Comparison of ENCODE assay signal across 1 cellular context in the genomic region with DNA sequence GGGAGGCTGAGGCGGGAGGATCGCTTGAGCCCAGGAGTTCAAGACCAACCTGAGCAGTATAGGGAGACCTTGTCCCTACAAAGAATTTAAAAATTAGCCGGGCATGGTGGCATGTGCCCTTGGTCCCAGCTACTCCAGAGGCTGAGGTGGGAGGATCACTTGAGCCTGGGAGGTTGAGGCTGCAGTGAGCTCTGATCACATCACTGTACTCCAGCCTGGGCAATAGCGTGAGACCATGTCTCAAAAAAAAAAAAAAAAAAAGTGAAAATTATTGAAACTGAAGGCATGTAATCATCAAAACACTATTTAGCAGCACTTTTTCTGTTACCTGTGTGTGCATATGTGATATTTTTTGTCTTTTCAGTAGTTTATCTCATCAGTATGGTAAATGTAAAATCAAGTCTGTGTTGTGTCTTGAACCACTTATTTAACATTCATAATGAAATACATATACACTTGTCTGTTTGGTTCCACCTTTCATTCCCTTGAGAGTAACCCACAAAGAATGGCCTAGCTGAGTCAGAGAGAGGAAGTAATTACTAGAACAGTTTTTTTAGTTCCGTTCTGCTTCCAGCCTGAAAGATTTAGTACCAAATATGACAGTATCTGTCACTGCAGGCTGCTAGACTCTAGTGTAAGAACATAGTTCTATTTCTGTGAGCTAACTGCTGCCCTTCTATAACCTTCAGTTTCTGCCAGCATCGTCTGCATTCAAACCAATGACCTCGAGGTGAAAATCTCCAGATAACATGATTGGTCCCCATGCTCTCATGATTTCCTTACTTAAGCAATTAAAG.
A peak's percentile ranks its signal among the peaks of the same experiment; 100 is the strongest.
TF ChIP-seq lines count a peak whose summit lies in the region.

No MANE protein-coding gene starts in this region.

TF ChIP-seq in K562, 482 proteins besides CTCF, POLR2A, EP300 and RAD21 (continued from another document and continues in another):
- TF ChIP-seq, protein P1, sequence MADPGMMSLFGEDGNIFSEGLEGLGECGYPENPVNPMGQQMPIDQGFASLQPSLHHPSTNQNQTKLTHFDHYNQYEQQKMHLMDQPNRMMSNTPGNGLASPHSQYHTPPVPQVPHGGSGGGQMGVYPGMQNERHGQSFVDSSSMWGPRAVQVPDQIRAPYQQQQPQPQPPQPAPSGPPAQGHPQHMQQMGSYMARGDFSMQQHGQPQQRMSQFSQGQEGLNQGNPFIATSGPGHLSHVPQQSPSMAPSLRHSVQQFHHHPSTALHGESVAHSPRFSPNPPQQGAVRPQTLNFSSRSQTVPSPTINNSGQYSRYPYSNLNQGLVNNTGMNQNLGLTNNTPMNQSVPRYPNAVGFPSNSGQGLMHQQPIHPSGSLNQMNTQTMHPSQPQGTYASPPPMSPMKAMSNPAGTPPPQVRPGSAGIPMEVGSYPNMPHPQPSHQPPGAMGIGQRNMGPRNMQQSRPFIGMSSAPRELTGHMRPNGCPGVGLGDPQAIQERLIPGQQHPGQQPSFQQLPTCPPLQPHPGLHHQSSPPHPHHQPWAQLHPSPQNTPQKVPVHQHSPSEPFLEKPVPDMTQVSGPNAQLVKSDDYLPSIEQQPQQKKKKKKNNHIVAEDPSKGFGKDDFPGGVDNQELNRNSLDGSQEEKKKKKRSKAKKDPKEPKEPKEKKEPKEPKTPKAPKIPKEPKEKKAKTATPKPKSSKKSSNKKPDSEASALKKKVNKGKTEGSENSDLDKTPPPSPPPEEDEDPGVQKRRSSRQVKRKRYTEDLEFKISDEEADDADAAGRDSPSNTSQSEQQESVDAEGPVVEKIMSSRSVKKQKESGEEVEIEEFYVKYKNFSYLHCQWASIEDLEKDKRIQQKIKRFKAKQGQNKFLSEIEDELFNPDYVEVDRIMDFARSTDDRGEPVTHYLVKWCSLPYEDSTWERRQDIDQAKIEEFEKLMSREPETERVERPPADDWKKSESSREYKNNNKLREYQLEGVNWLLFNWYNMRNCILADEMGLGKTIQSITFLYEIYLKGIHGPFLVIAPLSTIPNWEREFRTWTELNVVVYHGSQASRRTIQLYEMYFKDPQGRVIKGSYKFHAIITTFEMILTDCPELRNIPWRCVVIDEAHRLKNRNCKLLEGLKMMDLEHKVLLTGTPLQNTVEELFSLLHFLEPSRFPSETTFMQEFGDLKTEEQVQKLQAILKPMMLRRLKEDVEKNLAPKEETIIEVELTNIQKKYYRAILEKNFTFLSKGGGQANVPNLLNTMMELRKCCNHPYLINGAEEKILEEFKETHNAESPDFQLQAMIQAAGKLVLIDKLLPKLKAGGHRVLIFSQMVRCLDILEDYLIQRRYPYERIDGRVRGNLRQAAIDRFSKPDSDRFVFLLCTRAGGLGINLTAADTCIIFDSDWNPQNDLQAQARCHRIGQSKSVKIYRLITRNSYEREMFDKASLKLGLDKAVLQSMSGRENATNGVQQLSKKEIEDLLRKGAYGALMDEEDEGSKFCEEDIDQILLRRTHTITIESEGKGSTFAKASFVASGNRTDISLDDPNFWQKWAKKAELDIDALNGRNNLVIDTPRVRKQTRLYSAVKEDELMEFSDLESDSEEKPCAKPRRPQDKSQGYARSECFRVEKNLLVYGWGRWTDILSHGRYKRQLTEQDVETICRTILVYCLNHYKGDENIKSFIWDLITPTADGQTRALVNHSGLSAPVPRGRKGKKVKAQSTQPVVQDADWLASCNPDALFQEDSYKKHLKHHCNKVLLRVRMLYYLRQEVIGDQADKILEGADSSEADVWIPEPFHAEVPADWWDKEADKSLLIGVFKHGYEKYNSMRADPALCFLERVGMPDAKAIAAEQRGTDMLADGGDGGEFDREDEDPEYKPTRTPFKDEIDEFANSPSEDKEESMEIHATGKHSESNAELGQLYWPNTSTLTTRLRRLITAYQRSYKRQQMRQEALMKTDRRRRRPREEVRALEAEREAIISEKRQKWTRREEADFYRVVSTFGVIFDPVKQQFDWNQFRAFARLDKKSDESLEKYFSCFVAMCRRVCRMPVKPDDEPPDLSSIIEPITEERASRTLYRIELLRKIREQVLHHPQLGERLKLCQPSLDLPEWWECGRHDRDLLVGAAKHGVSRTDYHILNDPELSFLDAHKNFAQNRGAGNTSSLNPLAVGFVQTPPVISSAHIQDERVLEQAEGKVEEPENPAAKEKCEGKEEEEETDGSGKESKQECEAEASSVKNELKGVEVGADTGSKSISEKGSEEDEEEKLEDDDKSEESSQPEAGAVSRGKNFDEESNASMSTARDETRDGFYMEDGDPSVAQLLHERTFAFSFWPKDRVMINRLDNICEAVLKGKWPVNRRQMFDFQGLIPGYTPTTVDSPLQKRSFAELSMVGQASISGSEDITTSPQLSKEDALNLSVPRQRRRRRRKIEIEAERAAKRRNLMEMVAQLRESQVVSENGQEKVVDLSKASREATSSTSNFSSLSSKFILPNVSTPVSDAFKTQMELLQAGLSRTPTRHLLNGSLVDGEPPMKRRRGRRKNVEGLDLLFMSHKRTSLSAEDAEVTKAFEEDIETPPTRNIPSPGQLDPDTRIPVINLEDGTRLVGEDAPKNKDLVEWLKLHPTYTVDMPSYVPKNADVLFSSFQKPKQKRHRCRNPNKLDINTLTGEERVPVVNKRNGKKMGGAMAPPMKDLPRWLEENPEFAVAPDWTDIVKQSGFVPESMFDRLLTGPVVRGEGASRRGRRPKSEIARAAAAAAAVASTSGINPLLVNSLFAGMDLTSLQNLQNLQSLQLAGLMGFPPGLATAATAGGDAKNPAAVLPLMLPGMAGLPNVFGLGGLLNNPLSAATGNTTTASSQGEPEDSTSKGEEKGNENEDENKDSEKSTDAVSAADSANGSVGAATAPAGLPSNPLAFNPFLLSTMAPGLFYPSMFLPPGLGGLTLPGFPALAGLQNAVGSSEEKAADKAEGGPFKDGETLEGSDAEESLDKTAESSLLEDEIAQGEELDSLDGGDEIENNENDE (IDR thresholded peaks at IDR 0.05; ENCODE audit: low read depth, low read length): no peak
- TF ChIP-seq JUND (IDR thresholded peaks at IDR 0.05; ENCODE audit: borderline replicate concordance, low read depth, low read length): peak; percentile 76
- peak; percentile 73; the same call in 1 of the 3 replicates for TF ChIP-seq JUND (tag; IDR thresholded peaks at IDR 0.05; ENCODE audit: borderline replicate concordance, low read depth, low read length)
- TF ChIP-seq, protein P2, sequence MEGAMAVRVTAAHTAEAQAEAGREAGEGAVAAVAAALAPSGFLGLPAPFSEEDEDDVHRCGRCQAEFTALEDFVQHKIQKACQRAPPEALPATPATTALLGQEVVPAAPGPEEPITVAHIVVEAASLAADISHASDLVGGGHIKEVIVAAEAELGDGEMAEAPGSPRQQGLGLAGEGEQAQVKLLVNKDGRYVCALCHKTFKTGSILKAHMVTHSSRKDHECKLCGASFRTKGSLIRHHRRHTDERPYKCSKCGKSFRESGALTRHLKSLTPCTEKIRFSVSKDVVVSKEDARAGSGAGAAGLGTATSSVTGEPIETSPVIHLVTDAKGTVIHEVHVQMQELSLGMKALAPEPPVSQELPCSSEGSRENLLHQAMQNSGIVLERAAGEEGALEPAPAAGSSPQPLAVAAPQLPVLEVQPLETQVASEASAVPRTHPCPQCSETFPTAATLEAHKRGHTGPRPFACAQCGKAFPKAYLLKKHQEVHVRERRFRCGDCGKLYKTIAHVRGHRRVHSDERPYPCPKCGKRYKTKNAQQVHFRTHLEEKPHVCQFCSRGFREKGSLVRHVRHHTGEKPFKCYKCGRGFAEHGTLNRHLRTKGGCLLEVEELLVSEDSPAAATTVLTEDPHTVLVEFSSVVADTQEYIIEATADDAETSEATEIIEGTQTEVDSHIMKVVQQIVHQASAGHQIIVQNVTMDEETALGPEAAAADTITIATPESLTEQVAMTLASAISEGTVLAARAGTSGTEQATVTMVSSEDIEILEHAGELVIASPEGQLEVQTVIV (CRISPR knock-in tag; IDR thresholded peaks at IDR 0.05; ENCODE audit: borderline replicate concordance): no peak
- TF ChIP-seq ZNF57 (CRISPR knock-in tag; IDR thresholded peaks at IDR 0.05): no peak
- TF ChIP-seq FOSL1 (tag; conservative IDR thresholded peaks at IDR 0.05): peak; percentile 59
- no peak for TF ChIP-seq TSC22D4 (tag; IDR thresholded peaks at IDR 0.05)
- TF ChIP-seq, protein P3, sequence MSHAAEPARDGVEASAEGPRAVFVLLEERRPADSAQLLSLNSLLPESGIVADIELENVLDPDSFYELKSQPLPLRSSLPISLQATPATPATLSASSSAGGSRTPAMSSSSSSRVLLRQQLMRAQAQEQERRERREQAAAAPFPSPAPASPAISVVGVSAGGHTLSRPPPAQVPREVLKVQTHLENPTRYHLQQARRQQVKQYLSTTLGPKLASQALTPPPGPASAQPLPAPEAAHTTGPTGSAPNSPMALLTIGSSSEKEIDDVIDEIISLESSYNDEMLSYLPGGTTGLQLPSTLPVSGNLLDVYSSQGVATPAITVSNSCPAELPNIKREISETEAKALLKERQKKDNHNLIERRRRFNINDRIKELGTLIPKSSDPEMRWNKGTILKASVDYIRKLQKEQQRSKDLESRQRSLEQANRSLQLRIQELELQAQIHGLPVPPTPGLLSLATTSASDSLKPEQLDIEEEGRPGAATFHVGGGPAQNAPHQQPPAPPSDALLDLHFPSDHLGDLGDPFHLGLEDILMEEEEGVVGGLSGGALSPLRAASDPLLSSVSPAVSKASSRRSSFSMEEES (CRISPR knock-in tag; IDR thresholded peaks at IDR 0.05): no peak
- peak; percentile 69 for TF ChIP-seq FOXM1 (IDR thresholded peaks at IDR 0.05; ENCODE audit: low read depth)
- no peak for TF ChIP-seq FOXM1 (CRISPR knock-in tag; IDR thresholded peaks at IDR 0.05; ENCODE audit: low read depth)
- 0 out of 4 replicates have a peak, but pooled peaks of 1 of the 2 experiments have one; percentile 24 for TF ChIP-seq MAZ (CRISPR knock-in tag; conservative IDR thresholded peaks at IDR 0.05 in 1 of 2, IDR thresholded peaks at IDR 0.05 in 1 of 2)
- TF ChIP-seq ZNF551 (CRISPR knock-in tag; IDR thresholded peaks at IDR 0.05): no peak
- peak; percentile 75 for TF ChIP-seq NCOR1 (IDR thresholded peaks at IDR 0.05)
- no peak for TF ChIP-seq ZNF24 (IDR thresholded peaks at IDR 0.05)
- TF ChIP-seq SAFB2 (IDR thresholded peaks at IDR 0.05; ENCODE audit: borderline replicate concordance, low read depth, low read length, severe bottlenecking): no peak
- peak in 1 of 2 experiments; percentile 40; a peak in 1 of 4 replicates for TF ChIP-seq HDAC1 (IDR thresholded peaks at IDR 0.05)
- TF ChIP-seq CTBP1 (IDR thresholded peaks at IDR 0.05; ENCODE audit: borderline replicate concordance): peak; percentile 60; the same call in 1 of the 2 replicates
- no peak for TF ChIP-seq XRCC3 (IDR thresholded peaks at IDR 0.05)
- TF ChIP-seq, protein P4, sequence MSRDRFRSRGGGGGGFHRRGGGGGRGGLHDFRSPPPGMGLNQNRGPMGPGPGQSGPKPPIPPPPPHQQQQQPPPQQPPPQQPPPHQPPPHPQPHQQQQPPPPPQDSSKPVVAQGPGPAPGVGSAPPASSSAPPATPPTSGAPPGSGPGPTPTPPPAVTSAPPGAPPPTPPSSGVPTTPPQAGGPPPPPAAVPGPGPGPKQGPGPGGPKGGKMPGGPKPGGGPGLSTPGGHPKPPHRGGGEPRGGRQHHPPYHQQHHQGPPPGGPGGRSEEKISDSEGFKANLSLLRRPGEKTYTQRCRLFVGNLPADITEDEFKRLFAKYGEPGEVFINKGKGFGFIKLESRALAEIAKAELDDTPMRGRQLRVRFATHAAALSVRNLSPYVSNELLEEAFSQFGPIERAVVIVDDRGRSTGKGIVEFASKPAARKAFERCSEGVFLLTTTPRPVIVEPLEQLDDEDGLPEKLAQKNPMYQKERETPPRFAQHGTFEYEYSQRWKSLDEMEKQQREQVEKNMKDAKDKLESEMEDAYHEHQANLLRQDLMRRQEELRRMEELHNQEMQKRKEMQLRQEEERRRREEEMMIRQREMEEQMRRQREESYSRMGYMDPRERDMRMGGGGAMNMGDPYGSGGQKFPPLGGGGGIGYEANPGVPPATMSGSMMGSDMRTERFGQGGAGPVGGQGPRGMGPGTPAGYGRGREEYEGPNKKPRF (IDR thresholded peaks at IDR 0.05; ENCODE audit: low read depth, low read length): no peak
